16 cellular contexts compared by ENCODE assay signal in the genomic region with DNA sequence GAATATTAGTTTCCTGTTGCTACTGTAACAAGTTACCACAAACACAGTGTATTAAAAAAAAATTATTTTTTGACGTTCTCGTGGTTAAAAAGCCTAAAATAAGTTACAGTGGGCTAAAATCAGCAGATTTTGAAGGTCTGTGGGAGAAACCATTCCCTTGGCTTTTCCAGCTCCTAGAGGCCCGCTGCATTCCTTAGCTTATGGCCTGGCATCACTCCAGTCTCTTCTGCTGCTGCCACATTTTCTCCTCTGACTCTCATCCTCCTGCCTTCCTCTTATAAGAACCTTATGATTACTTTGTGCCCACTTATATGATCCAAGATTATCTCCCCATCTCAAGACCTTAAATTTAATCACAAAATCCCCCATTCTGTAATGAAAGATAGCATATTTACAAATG.
"Had no signal": no experiment of that assay in that cellular context is flagged by ENCODE, and none has a peak within 500 bp of the region (broad histone marks: within the 10 kb centered on the region; RNA-seq: fewer than 3 reads in every experiment).

No MANE protein-coding gene starts in this region.

- DNase-seq: activated CD4-positive, alpha-beta memory T cell treated with anti-CD3 and anti-CD28 coated beads for 36 hours; activated CD4-positive, alpha-beta T cell treated with anti-CD3 and anti-CD28 coated beads for 48 hours; activated naive CD4-positive, alpha-beta T cell treated with anti-CD3 and anti-CD28 coated beads for 36 hours; activated T-cell treated with anti-CD3 and anti-CD28 coated beads, Interleukin-2, amount 50 U/mL, for 48 hours; brain microvascular endothelial cell; caudate nucleus; effector memory CD8-positive, alpha-beta T cell; heart left ventricle; right lobe of liver; small intestine; stimulated activated CD4-positive, alpha-beta T cell treated with anti-CD3 and anti-CD28 coated beads, Interleukin-2, amount 100 ng/mL, for 24 hours; stimulated activated naive CD8-positive, alpha-beta T cell treated with anti-CD3 and anti-CD28 coated beads, Interleukin-15, amount 100 ng/mL, for 72 hours; tibial artery had no signal

- H3K9me3 ChIP-seq: right lobe of liver, tibial artery had no signal

- H3K4me3 Mint-ChIP-seq: activated CD4-positive, alpha-beta memory T cell treated with anti-CD3 and anti-CD28 coated beads for 36 hours; activated naive CD4-positive, alpha-beta T cell treated with anti-CD3 and anti-CD28 coated beads for 36 hours; effector memory CD8-positive, alpha-beta T cell; natural killer cell treated with Interleukin-12 subunit alpha and Interleukin-12 subunit beta and Interleukin-15 and Interleukin-18, amount 100 ng/mL, for 72 hours; stimulated activated effector memory CD8-positive, alpha-beta T cell treated with anti-CD3 and anti-CD28 coated beads, Interleukin-12 subunit alpha, Interleukin-12 subunit beta, amount 100 ng/mL, for 72 hours; stimulated activated naive CD8-positive, alpha-beta T cell treated with anti-CD3 and anti-CD28 coated beads, Interleukin-15, amount 100 ng/mL, for 72 hours had no signal

- ATAC-seq: effector memory CD8-positive, alpha-beta T cell; esophagus mucosa; heart left ventricle; natural killer cell treated with Interleukin-12 subunit alpha and Interleukin-12 subunit beta and Interleukin-15 and Interleukin-18, amount 100 ng/mL, for 72 hours; right lobe of liver; stimulated activated effector memory CD8-positive, alpha-beta T cell treated with anti-CD3 and anti-CD28 coated beads, Interleukin-12 subunit alpha, Interleukin-12 subunit beta, amount 100 ng/mL, for 72 hours; stimulated activated naive CD8-positive, alpha-beta T cell treated with anti-CD3 and anti-CD28 coated beads, Interleukin-15, amount 100 ng/mL, for 72 hours had no signal

- H3K27ac ChIP-seq: brain microvascular endothelial cell, heart left ventricle, right lobe of liver, tibial artery had no signal

- H3K4me1 Mint-ChIP-seq: stimulated activated effector memory CD8-positive, alpha-beta T cell treated with anti-CD3 and anti-CD28 coated beads, Interleukin-12 subunit alpha, Interleukin-12 subunit beta, amount 100 ng/mL, for 72 hours; stimulated activated naive CD8-positive, alpha-beta T cell treated with anti-CD3 and anti-CD28 coated beads, Interleukin-15, amount 100 ng/mL, for 72 hours had no signal

- H3K4me3 ChIP-seq: heart left ventricle, right lobe of liver, tibial artery had no signal

- H3K9me3 Mint-ChIP-seq: activated naive CD4-positive, alpha-beta T cell treated with anti-CD3 and anti-CD28 coated beads for 36 hours had no signal

- H3K27ac Mint-ChIP-seq: activated CD4-positive, alpha-beta memory T cell treated with anti-CD3 and anti-CD28 coated beads for 36 hours; activated naive CD4-positive, alpha-beta T cell treated with anti-CD3 and anti-CD28 coated beads for 36 hours; effector memory CD8-positive, alpha-beta T cell; natural killer cell treated with Interleukin-12 subunit alpha and Interleukin-12 subunit beta and Interleukin-15 and Interleukin-18, amount 100 ng/mL, for 72 hours; stimulated activated effector memory CD8-positive, alpha-beta T cell treated with anti-CD3 and anti-CD28 coated beads, Interleukin-12 subunit alpha, Interleukin-12 subunit beta, amount 100 ng/mL, for 72 hours had no signal

- H3K27me3 Mint-ChIP-seq: activated CD4-positive, alpha-beta memory T cell treated with anti-CD3 and anti-CD28 coated beads for 36 hours; effector memory CD8-positive, alpha-beta T cell; natural killer cell treated with Interleukin-12 subunit alpha and Interleukin-12 subunit beta and Interleukin-15 and Interleukin-18, amount 100 ng/mL, for 72 hours; stimulated activated naive CD8-positive, alpha-beta T cell treated with anti-CD3 and anti-CD28 coated beads, Interleukin-15, amount 100 ng/mL, for 72 hours had no signal

- H3K36me3 ChIP-seq: brain microvascular endothelial cell, heart left ventricle, right lobe of liver, tibial artery had no signal

- H3K36me3 Mint-ChIP-seq: activated CD4-positive, alpha-beta memory T cell treated with anti-CD3 and anti-CD28 coated beads for 36 hours; natural killer cell treated with Interleukin-12 subunit alpha and Interleukin-12 subunit beta and Interleukin-15 and Interleukin-18, amount 100 ng/mL, for 72 hours; stimulated activated effector memory CD8-positive, alpha-beta T cell treated with anti-CD3 and anti-CD28 coated beads, Interleukin-12 subunit alpha, Interleukin-12 subunit beta, amount 100 ng/mL, for 72 hours had no signal
